ENCODE assay signal across 18 cellular contexts in the genomic region with DNA sequence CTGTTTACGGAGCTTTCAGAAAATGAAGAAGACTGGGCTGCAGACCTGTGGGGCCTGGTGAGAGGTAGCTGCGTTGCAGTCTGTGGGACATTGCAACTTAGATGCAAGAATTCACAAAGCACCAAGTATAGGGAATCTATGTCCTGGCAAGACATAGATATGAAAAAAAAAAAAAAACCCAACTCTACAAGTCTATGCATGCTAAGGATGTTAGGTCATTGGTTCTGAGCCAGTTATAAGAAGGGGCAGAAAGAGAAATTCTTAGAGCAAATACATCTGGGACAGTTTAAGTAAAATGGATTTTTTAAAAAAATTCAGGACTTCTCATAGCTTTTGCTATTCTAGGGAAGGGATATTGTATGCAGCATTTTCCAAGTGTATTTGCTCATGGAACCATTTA.
"Had no signal": no experiment of that assay in that cellular context is flagged by ENCODE, and none has a peak within 500 bp of the region (broad histone marks: within the 10 kb centered on the region; RNA-seq: fewer than 3 reads in every experiment).

No MANE protein-coding gene starts in this region.

- ATAC-seq: gastroesophageal sphincter, heart left ventricle had no signal

- H3K9me3 Mint-ChIP-seq: activated naive CD8-positive, alpha-beta T cell treated with anti-CD3 and anti-CD28 coated beads for 36 hours; dendritic cell treated with granulocyte-macrophage colony-stimulating factor and Interleukin-4, amounts not matched to agents 40 ng/mL and 50 ng/mL, for 4 days had no signal

- H3K4me3 Mint-ChIP-seq: activated naive CD8-positive, alpha-beta T cell treated with anti-CD3 and anti-CD28 coated beads for 36 hours; dendritic cell treated with granulocyte-macrophage colony-stimulating factor and Interleukin-4, amounts not matched to agents 40 ng/mL and 50 ng/mL, for 4 days had no signal

- H3K27me3 Mint-ChIP-seq: dendritic cell treated with granulocyte-macrophage colony-stimulating factor and Interleukin-4, amounts not matched to agents 40 ng/mL and 50 ng/mL, for 4 days had no signal

- H3K4me1 Mint-ChIP-seq: activated naive CD8-positive, alpha-beta T cell treated with anti-CD3 and anti-CD28 coated beads for 36 hours had no signal

- DNase-seq: activated CD4-positive, alpha-beta T cell treated with anti-CD3 and anti-CD28 coated beads for 1 hour; activated CD4-positive, alpha-beta T cell treated with anti-CD3 and anti-CD28 coated beads, Interleukin-2, amount 50 U/mL, for 4 hours; activated gamma-delta T cell treated with Interleukin-2 at 50 U/mL for 16 hours; activated naive CD8-positive, alpha-beta T cell treated with anti-CD3 and anti-CD28 coated beads for 36 hours; cerebellar nuclear complex; effector CD8-positive, alpha-beta T cell; heart left ventricle; left ventricle myocardium inferior; occipital lobe; posterior cingulate gyrus; sigmoid colon; stimulated activated naive CD4-positive, alpha-beta T cell; SW 1271; T-helper 2 cell; WERI-Rb-1 had no signal

- H3K27ac ChIP-seq: gastroesophageal sphincter, heart left ventricle, left ventricle myocardium inferior, sigmoid colon, tibial nerve, WERI-Rb-1 had no signal

- H3K36me3 Mint-ChIP-seq: activated naive CD8-positive, alpha-beta T cell treated with anti-CD3 and anti-CD28 coated beads for 36 hours had no signal

- H3K27ac Mint-ChIP-seq: activated naive CD8-positive, alpha-beta T cell treated with anti-CD3 and anti-CD28 coated beads for 36 hours; dendritic cell treated with granulocyte-macrophage colony-stimulating factor and Interleukin-4, amounts not matched to agents 40 ng/mL and 50 ng/mL, for 4 days had no signal
